In the genomic region with DNA sequence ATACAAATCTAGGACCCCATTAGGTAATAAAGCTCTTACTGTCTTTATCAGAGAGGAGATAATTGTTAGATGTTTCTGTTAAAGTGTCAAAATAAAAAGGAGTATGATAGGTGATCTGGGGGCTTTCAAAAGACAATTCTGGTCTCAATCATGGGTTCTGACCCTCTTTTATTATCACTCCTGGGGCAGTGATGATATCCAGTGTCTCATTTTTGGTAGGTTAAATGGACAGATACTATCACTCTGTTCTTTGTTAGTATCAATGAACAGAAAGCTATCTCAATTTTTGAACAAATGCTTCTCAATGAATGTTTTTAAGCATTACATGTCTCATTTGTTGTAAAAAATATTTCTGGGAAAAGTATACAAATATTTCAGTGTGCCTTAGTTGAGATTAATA, we compare ENCODE assay signal across 34 cellular contexts.
"Had no signal": no experiment of that assay in that cellular context is flagged by ENCODE, and none has a peak within 500 bp of the region (broad histone marks: within the 10 kb centered on the region; RNA-seq: fewer than 3 reads in every experiment).

No MANE protein-coding gene starts in this region.

- H3K27me3 ChIP-seq: MG63 had no signal

- DNase-seq: Karpas-422, Kasumi-1, KG1, MG63, MM.1S, MV-4-11, NCI-H1048, NCI-H1092, NCI-H1092 treated with DMSO at 0.1 percent for 48 hours, NCI-H1105, NCI-H1105 treated with DMSO at 0.1 percent for 48 hours, NCI-H1417, NCI-H1417 treated with DMSO at 0.1 percent for 48 hours, NCI-H1436, NCI-H1436 treated with DMSO at 0.1 percent for 48 hours, NCI-H146, NCI-H1694, NCI-H1694 treated with DMSO at 0.1 percent for 48 hours, NCI-H187, NCI-H187 treated with DMSO at 0.1 percent for 48 hours, NCI-H1930, NCI-H2029, NCI-H2029 treated with DMSO at 0.1 percent for 48 hours, NCI-H2081, NCI-H2081 treated with DMSO at 0.1 percent for 48 hours, NCI-H2107, NCI-H2171, NCI-H2171 treated with DMSO at 0.1 percent for 48 hours, NCI-H2227 treated with DMSO at 0.1 percent for 48 hours, NCI-H226, NCI-H345, NCI-H446, NCI-H446 treated with DMSO at 0.1 percent for 48 hours had no signal

- H3K36me3 ChIP-seq: MG63 had no signal

- H3K9me3 ChIP-seq: MG63 had no signal

- H3K4me3 ChIP-seq: MG63 had no signal

- H3K9ac ChIP-seq: KMS-11 had no signal

- H3K4me2 ChIP-seq: KMS-11 had no signal

- H3K27ac ChIP-seq: KMS-11 had no signal
